30 cellular contexts compared by ENCODE assay signal in the genomic region with DNA sequence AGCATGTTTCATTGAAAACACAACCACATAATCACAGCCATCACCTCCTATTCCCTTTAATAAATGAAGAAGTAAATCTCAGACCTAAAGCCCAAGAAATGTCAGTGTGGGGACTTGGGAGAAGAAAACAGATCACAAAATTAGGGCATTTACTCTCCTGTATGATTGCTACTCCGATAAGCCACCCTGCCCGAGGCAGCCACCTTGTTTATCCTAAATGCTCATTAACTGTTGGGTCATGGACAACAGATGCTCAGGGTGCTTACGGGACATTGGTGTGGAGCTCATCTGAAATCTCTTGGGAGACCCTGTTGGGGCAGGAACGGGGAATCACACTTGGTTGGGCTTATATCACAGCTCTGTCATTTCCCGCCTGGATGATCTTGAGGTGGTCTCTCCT.
"Had no signal": no experiment of that assay in that cellular context is flagged by ENCODE, and none has a peak within 500 bp of the region (broad histone marks: within the 10 kb centered on the region; RNA-seq: fewer than 3 reads in every experiment).

No MANE protein-coding gene starts in this region.

- H3K27ac Mint-ChIP-seq: immature natural killer cell; naive thymus-derived CD8-positive, alpha-beta T cell; nephron; progenitor cell of endocrine pancreas had no signal

- H3K4me1 Mint-ChIP-seq: immature natural killer cell; stimulated activated naive CD8-positive, alpha-beta T cell treated with anti-CD3 and anti-CD28 coated beads, Interleukin-15, amount 100 ng/mL, for 72 hours had no signal

- H3K9ac ChIP-seq: neural progenitor cell had no signal

- H3K27me3 Mint-ChIP-seq: stimulated activated memory B cell treated with anti-CD40 and anti-IgM and Interleukin-4, amounts not matched to agents 10 μg/mL and 1 μg/mL and 100 μg/mL, for 72 hours had no signal

- H3K4me2 ChIP-seq: neural progenitor cell, smooth muscle cell had no signal

- DNase-seq: hypothalamus; immature natural killer cell; kidney; left colon; left lung; lower lobe of right lung; mammary epithelial cell; mesenchymal stem cell; naive thymus-derived CD8-positive, alpha-beta T cell; occipital lobe; stimulated activated CD4-positive, alpha-beta T cell treated with anti-CD3 and anti-CD28 coated beads, Interleukin-1b, Interleukin-23, amount 100 ng/mL, for 48 hours; stimulated activated CD4-positive, alpha-beta T cell treated with anti-CD3 and anti-CD28 coated beads, Interleukin-2, amount 100 ng/mL, for 48 hours; stimulated activated CD4-positive, alpha-beta T cell treated with anti-CD3 and anti-CD28 coated beads, Interleukin-4, amount 100 ng/mL, for 4 hours; stimulated activated CD8-positive, alpha-beta memory T cell treated with anti-CD3 and anti-CD28 coated beads, Interleukin-4, amount 100 ng/mL, for 48 hours; stimulated activated naive CD4-positive, alpha-beta T cell treated with Interleukin-2 at 50 U/mL for 16 hours; stimulated activated naive CD8-positive, alpha-beta T cell treated with anti-CD3 and anti-CD28 coated beads, Interleukin-15, amount 100 ng/mL, for 72 hours; substantia nigra; thyroid gland; transverse colon; upper lobe of left lung had no signal

- H3K27ac ChIP-seq: left lung, lower lobe of right lung, neural progenitor cell, neutrophil, ovary, right atrium auricular region, right lobe of liver, thyroid gland, transverse colon, upper lobe of left lung, vagina had no signal

- H3K4me3 ChIP-seq: left lung, lower lobe of right lung, neural progenitor cell, ovary, right atrium auricular region, right lobe of liver, smooth muscle cell, thyroid gland, transverse colon, upper lobe of left lung, vagina had no signal

- H3K9me3 ChIP-seq: left lung, lower lobe of right lung, neutrophil, ovary, right atrium auricular region, right lobe of liver, thyroid gland, transverse colon, upper lobe of left lung, vagina had no signal

- H3K36me3 Mint-ChIP-seq: immature natural killer cell; naive thymus-derived CD8-positive, alpha-beta T cell; neural progenitor cell; stimulated activated memory B cell treated with anti-CD40 and anti-IgM and Interleukin-4, amounts not matched to agents 10 μg/mL and 1 μg/mL and 100 μg/mL, for 72 hours had no signal

- H3K36me3 ChIP-seq: left lung, lower lobe of right lung, neural progenitor cell, neutrophil, ovary, right atrium auricular region, right lobe of liver, thyroid gland, transverse colon, upper lobe of left lung, vagina had no signal

- H3K4me3 Mint-ChIP-seq: immature natural killer cell; naive thymus-derived CD8-positive, alpha-beta T cell; nephron; neural progenitor cell; stimulated activated memory B cell treated with anti-CD40 and anti-IgM and Interleukin-4, amounts not matched to agents 10 μg/mL and 1 μg/mL and 100 μg/mL, for 72 hours; stimulated activated naive CD8-positive, alpha-beta T cell treated with anti-CD3 and anti-CD28 coated beads, Interleukin-15, amount 100 ng/mL, for 72 hours had no signal

- H3K27me3 ChIP-seq: neural progenitor cell, ovary, right atrium auricular region, right lobe of liver, thyroid gland, transverse colon, upper lobe of left lung, vagina had no signal

- H3K9me3 Mint-ChIP-seq: immature natural killer cell; naive thymus-derived CD8-positive, alpha-beta T cell; nephron; stimulated activated memory B cell treated with anti-CD40 and anti-IgM and Interleukin-4, amounts not matched to agents 10 μg/mL and 1 μg/mL and 100 μg/mL, for 72 hours; stimulated activated naive CD8-positive, alpha-beta T cell treated with anti-CD3 and anti-CD28 coated beads, Interleukin-15, amount 100 ng/mL, for 72 hours had no signal

- ATAC-seq: left colon; left lung; lower lobe of right lung; naive thymus-derived CD8-positive, alpha-beta T cell; right lobe of liver; stimulated activated memory B cell treated with anti-CD40 and anti-IgM and Interleukin-4, amounts not matched to agents 10 μg/mL and 1 μg/mL and 100 μg/mL, for 72 hours; stimulated activated naive CD8-positive, alpha-beta T cell treated with anti-CD3 and anti-CD28 coated beads, Interleukin-15, amount 100 ng/mL, for 72 hours had no signal

- H2AFZ ChIP-seq: neural progenitor cell had no signal
